17 cellular contexts compared by ENCODE assay signal in the genomic region with DNA sequence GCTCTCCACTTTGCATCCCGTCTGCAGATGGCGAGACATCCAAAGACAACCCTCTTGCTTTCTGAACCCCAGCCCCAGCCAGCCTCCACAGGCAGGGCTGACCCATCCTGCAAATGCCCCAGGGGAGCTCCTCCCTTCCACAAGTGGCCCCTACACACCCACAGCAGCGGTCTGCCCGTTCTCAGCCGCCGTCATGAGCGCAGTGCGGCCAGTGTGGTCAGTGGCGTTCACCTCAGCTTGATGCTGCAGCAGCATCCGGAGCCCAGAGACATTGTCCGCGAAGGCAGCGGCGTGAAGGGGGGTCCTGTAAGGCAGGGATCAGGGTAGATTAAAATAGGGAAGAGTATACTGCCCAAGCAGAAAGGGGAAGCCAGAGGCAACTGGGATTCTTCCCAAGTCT. TPM values are rescaled to one million over a fixed set of nuclear protein-coding genes. Genes with fewer than 3 reads are reported as not detected.
DNase-seq lines count a peak whose midpoint lies in the region; ATAC-seq and TF ChIP-seq lines count a peak whose summit lies in the region.
"Had no signal": no experiment of that assay in that cellular context is flagged by ENCODE, and none has a peak within 500 bp of the region (broad histone marks: within the 10 kb centered on the region; RNA-seq: fewer than 3 reads in every experiment).

No MANE protein-coding gene starts in this region.

- H3K9me1 ChIP-seq in IMR-90 (ENCODE audit: insufficient read depth, low read length), result peaks cover 9% of the 10 kb centered on the region; the same call in 1 of the 2 replicates

- dilution Hi-C loops in IMR-90 (cut with HindIII; ENCODE audit: low sequenced_read_pairs, unreplicated experiment), result no loop called here

- no peak overlapping the region for H3K18ac ChIP-seq in IMR-90 (ENCODE audit: low read depth, low read length)

- H2AK5ac ChIP-seq in IMR-90 (ENCODE audit: low read depth, low read length), result no peak overlapping the region

- peaks cover 7% of the 10 kb centered on the region for H3K27me3 Mint-ChIP-seq in endothelial cell (ENCODE audit: unreplicated experiment)
- H3K27me3 Mint-ChIP-seq: CD4-positive, alpha-beta memory T cell had no signal

- H4K8ac ChIP-seq in IMR-90 (ENCODE audit: low read depth in 2 of 2, low read length in 2 of 2), result no peak overlapping the region

- no peak overlapping the region for H2BK15ac ChIP-seq in IMR-90 (ENCODE audit: low read depth, low read length)

- ATAC-seq in IMR-90 (ENCODE audit: low read depth), result no peak

- BruUV-seq in IMR-90 (replicated peaks; lab: Mats Ljungman, UMichigan), result no TSS peak

- H3K36me3 Mint-ChIP-seq in endothelial cell (ENCODE audit: low read depth, unreplicated experiment), result peaks cover 46% of the 10 kb centered on the region

- H3K4me1 Mint-ChIP-seq in endothelial cell (ENCODE audit: unreplicated experiment), result no peaks in the 10 kb centered on the region
- H3K4me1 Mint-ChIP-seq: CD4-positive, alpha-beta memory T cell; GM23338 had no signal

- no peak overlapping the region for H2BK5ac ChIP-seq in IMR-90 (ENCODE audit: low read depth, low read length, poor library complexity, severe bottlenecking)

- H3K36me3 ChIP-seq in IMR-90 (ENCODE audit: control insufficient read depth, insufficient read depth, low read length), result peaks cover 87% of the 10 kb centered on the region
- peaks cover 91% of the 10 kb centered on the region for H3K36me3 ChIP-seq in adipocyte (ENCODE audit: control insufficient read depth, insufficient read depth, low read length, severe bottlenecking)
- peaks cover 91% of the 10 kb centered on the region for H3K36me3 ChIP-seq in osteoblast (ENCODE audit: insufficient read depth, low read length)
- H3K36me3 ChIP-seq in smooth muscle cell (ENCODE audit: low read depth), result peaks cover 6% of the 10 kb centered on the region
- peaks cover 98% of the 10 kb centered on the region for H3K36me3 ChIP-seq in suprapubic skin

- CTCF ChIA-PET in IMR-90 (lab: Yijun Ruan, JAX), result no interaction called here

- no peak overlapping the region for H3K14ac ChIP-seq in IMR-90 (replicated peaks; ENCODE audit: low read depth, low read length)

- H3K4ac ChIP-seq in IMR-90 (ENCODE audit: low read depth, low read length), result no peak overlapping the region

- POLR2A ChIA-PET in IMR-90 (lab: Charles Lee; ENCODE audit: unreplicated experiment), result no interaction called here

- H3K27ac Mint-ChIP-seq in endothelial cell (ENCODE audit: unreplicated experiment), result no peak overlapping the region
- H3K27ac Mint-ChIP-seq: GM23338 had no signal

- intact Hi-C loops in IMR-90 (cut with micrococcal nuclease), result no loop called here

- no CpG with 5 or more reads among the region's 14 CpGs for WGBS in IMR-90 (ENCODE audit: extremely low coverage in 2 of 2, insufficient read length in 1 of 2), 2 experiments
- 96% methylated on average over 14 of the region's 14 CpGs for WGBS in smooth muscle cell (ENCODE audit: low lambda C conversion rate)
- 93% methylated on average over 14 of the region's 14 CpGs for WGBS in suprapubic skin

- no peak overlapping the region for H4K5ac ChIP-seq in IMR-90 (ENCODE audit: low read depth, low read length)

- DNase-seq in IMR-90 (no peak), adipocyte (ENCODE audit: low read depth) (no peak), endothelial cell (ENCODE audit: low spot score) (no peak), osteoblast (ENCODE audit: insufficient read length, low spot score, missing footprints) (peak; percentile 52), smooth muscle cell (lab: John Stamatoyannopoulos, UW; ENCODE audit: unreplicated experiment) (no peak), AML-193 (lab: John Stamatoyannopoulos, UW) (no peak), suprapubic skin (ENCODE audit: low spot score in 2 of 2) (no peak)
- DNase-seq: ACHN; CD4-positive, alpha-beta memory T cell; DMS79 treated with DMSO at 0.1 percent for 48 hours; GF-D8; HCEC 1CT; HFFc6 had no signal

- H3K9me3 Mint-ChIP-seq in endothelial cell (ENCODE audit: unreplicated experiment), result no peaks in the 10 kb centered on the region
- H3K9me3 Mint-ChIP-seq: GM23338, HFFc6 had no signal

- H3K4me2 ChIP-seq in IMR-90 (ENCODE audit: low read depth, low read length), result no peak overlapping the region
- H3K4me2 ChIP-seq in osteoblast (ENCODE audit: insufficient read depth, low read length), result no peak overlapping the region
- H3K4me2 ChIP-seq in smooth muscle cell, result no peak overlapping the region
- H3K4me2 ChIP-seq: GM23338 had no signal

- no peak overlapping the region for H3K9ac ChIP-seq in IMR-90 (ENCODE audit: low read depth, low read length)
- H3K9ac ChIP-seq in adipocyte (ENCODE audit: low read length), result peak overlapping the region; percentile 56
- no peak overlapping the region for H3K9ac ChIP-seq in smooth muscle cell (ENCODE audit: low read depth)

- no peaks in the 10 kb centered on the region for H3K27me3 ChIP-seq in IMR-90 (ENCODE audit: control insufficient read depth, insufficient read depth, low read length)
- H3K27me3 ChIP-seq in adipocyte (replicated peaks; ENCODE audit: control insufficient read depth, insufficient read depth, low read length), result no peaks in the 10 kb centered on the region
- H3K27me3 ChIP-seq in osteoblast (ENCODE audit: insufficient read depth, low read length), result no peaks in the 10 kb centered on the region
- H3K27me3 ChIP-seq in smooth muscle cell (ENCODE audit: low read depth), result no peaks in the 10 kb centered on the region
- no peaks in the 10 kb centered on the region for H3K27me3 ChIP-seq in suprapubic skin

- H2BK120ac ChIP-seq in IMR-90 (ENCODE audit: low read depth, low read length), result no peak overlapping the region

- TF ChIP-seq EP300 in suprapubic skin (IDR thresholded peaks at IDR 0.05), result no peak

- H3K4me1 ChIP-seq in IMR-90 (ENCODE audit: control insufficient read depth, insufficient read depth, low read length) (peaks cover 7% of the 10 kb centered on the region), adipocyte (ENCODE audit: control insufficient read depth, insufficient read depth, low read length) (peaks cover 12% of the 10 kb centered on the region), osteoblast (ENCODE audit: insufficient read depth, low read length) (peaks cover 7% of the 10 kb centered on the region), smooth muscle cell (ENCODE audit: low read depth) (no peaks in the 10 kb centered on the region), suprapubic skin (no peaks in the 10 kb centered on the region)

- H3F3A ChIP-seq in smooth muscle cell (ENCODE audit: low read depth), result no peaks in the 10 kb centered on the region

- TF ChIP-seq POLR2A in IMR-90 (IDR thresholded peaks at IDR 0.05; ENCODE audit: low read depth, low read length) (no peak), suprapubic skin (IDR thresholded peaks at IDR 0.05) (no peak)

- peaks cover 17 to 64% of the 10 kb centered on the region in 2 experiments for H3K79me1 ChIP-seq in IMR-90 (ENCODE audit: low read depth in 1 of 2, low read length in 2 of 2)

- TF ChIP-seq RAD21 in IMR-90 (IDR thresholded peaks at IDR 0.05; ENCODE audit: low read length), result no peak

- H2BK20ac ChIP-seq in IMR-90 (ENCODE audit: low read depth, low read length), result no peak overlapping the region

- no peak overlapping the region for H3K56ac ChIP-seq in IMR-90 (ENCODE audit: extremely low read depth, insufficient read depth, low read length)

- H2AFZ ChIP-seq in IMR-90 (replicated peaks; ENCODE audit: low read length, poor library complexity) (peak overlapping the region; percentile 11), osteoblast (ENCODE audit: low read length) (no peak overlapping the region), smooth muscle cell (ENCODE audit: low read depth) (no peak overlapping the region)
- H2AFZ ChIP-seq: GM23338 had no signal

- H3K27ac ChIP-seq in IMR-90 (ENCODE audit: insufficient read depth, low read length) (no peak overlapping the region), osteoblast (ENCODE audit: low read depth, low read length) (no peak overlapping the region), smooth muscle cell (ENCODE audit: low read depth) (no peak overlapping the region), suprapubic skin (no peak overlapping the region)
- H3K27ac ChIP-seq: C4-2B, HL-60 had no signal

- no peak overlapping the region for H4K91ac ChIP-seq in IMR-90 (ENCODE audit: insufficient read depth, low read depth, low read length)

- no peak overlapping the region for H2AK9ac ChIP-seq in IMR-90 (replicated peaks; ENCODE audit: low read depth, low read length, poor library complexity)

- TF ChIP-seq CTCF in IMR-90 (conservative IDR thresholded peaks at IDR 0.05; ENCODE audit: low read depth, low read length) (no peak), endothelial cell (IDR thresholded peaks at IDR 0.05; ENCODE audit: unreplicated experiment) (no peak), osteoblast (IDR thresholded peaks at IDR 0.05; ENCODE audit: extremely low read depth, low read depth, low read length) (no peak), smooth muscle cell (IDR thresholded peaks at IDR 0.05; ENCODE audit: borderline replicate concordance, insufficient read depth, poor library complexity, severe bottlenecking) (no peak), suprapubic skin (IDR thresholded peaks at IDR 0.05) (no peak)

- H4K20me1 ChIP-seq in IMR-90 (ENCODE audit: insufficient read depth, low read length), result peaks cover 26% of the 10 kb centered on the region
- peaks cover 55% of the 10 kb centered on the region for H4K20me1 ChIP-seq in osteoblast (ENCODE audit: insufficient read depth, low read length)
- peaks cover 64% of the 10 kb centered on the region for H4K20me1 ChIP-seq in smooth muscle cell (ENCODE audit: low read depth)

- peak overlapping the region; percentile 65 for H3K4me3 Mint-ChIP-seq in endothelial cell (ENCODE audit: unreplicated experiment)
- H3K4me3 Mint-ChIP-seq: GM23338, HFFc6 had no signal

- no peaks in the 10 kb centered on the region for H3K9me3 ChIP-seq in IMR-90 (ENCODE audit: control insufficient read depth, insufficient read depth, low read length)
- no peaks in the 10 kb centered on the region for H3K9me3 ChIP-seq in adipocyte (ENCODE audit: control insufficient read depth, low read length)
- no peaks in the 10 kb centered on the region for H3K9me3 ChIP-seq in osteoblast (ENCODE audit: low read depth, low read length)
- H3K9me3 ChIP-seq in smooth muscle cell (replicated peaks; ENCODE audit: low read depth), result no peaks in the 10 kb centered on the region
- H3K9me3 ChIP-seq in suprapubic skin, result no peaks in the 10 kb centered on the region

- in situ Hi-C loops in IMR-90 (cut with MboI; ENCODE audit: low sequenced_read_pairs), result no loop called here

- H3K4me3 ChIP-seq in IMR-90 (ENCODE audit: insufficient read depth, low read depth, low read length) (no peak overlapping the region), adipocyte (ENCODE audit: low read length) (no peak overlapping the region), osteoblast (ENCODE audit: insufficient read depth, low read length) (no peak overlapping the region), smooth muscle cell (no peak overlapping the region), suprapubic skin (no peak overlapping the region)
- H3K4me3 ChIP-seq: GM23338 had no signal

- no peak overlapping the region for H3K23ac ChIP-seq in IMR-90 (ENCODE audit: low read depth, low read length)

- peaks cover 13% of the 10 kb centered on the region for H3K79me2 ChIP-seq in osteoblast (ENCODE audit: insufficient read depth, low read length)
- no peaks in the 10 kb centered on the region for H3K79me2 ChIP-seq in smooth muscle cell (ENCODE audit: low read depth)

RNA-seq across cellular contexts. Expression of gene ANKRD52, which starts 13.7 kb away (rescaled TPM):
- total RNA-seq in IMR-90 (2012; rRNA removed), result 15.4 and 16.1 TPM in 2 replicates
- polyA plus RNA-seq in IMR-90 (2012; rRNA removed), result 35.9 and 36.2 TPM in 2 replicates
- polyA plus RNA-seq in IMR-90 (2012; cell fraction: cytosol; rRNA removed), result 21.3 and 23.2 TPM in 2 replicates
- polyA plus RNA-seq in IMR-90 (2012; cell fraction: nucleus; rRNA removed; ENCODE audit: low replicate concordance), result 93.6 and 111 TPM in 2 replicates
- total RNA-seq in endothelial cell (ENCODE audit: unreplicated experiment), result 48.5 TPM
- total RNA-seq in osteoblast, result 17.7 and 18.8 TPM in 2 replicates
- 31.4 and 32.5 TPM in 2 replicates for total RNA-seq in smooth muscle cell
- 49.9 and 54.0 TPM in 2 replicates for polyA plus RNA-seq in smooth muscle cell
- 10 to 100 TPM; 20.3 to 33.6 (median 24.6) TPM for total RNA-seq in suprapubic skin

RNA-seq across cellular contexts. Expression of gene SLC39A5, which starts 14.6 kb away (rescaled TPM):
- not detected in 2 replicates for total RNA-seq in IMR-90 (2012; rRNA removed)
- polyA plus RNA-seq in IMR-90 (2012; rRNA removed), result not detected in 2 replicates
- polyA plus RNA-seq in IMR-90 (2012; cell fraction: cytosol; rRNA removed), result 0.02 TPM in 1 of 2 replicates, not detected in the other
- 0.77 and 0.96 TPM in 2 replicates for polyA plus RNA-seq in IMR-90 (2012; cell fraction: nucleus; rRNA removed; ENCODE audit: low replicate concordance)
- total RNA-seq in endothelial cell (ENCODE audit: unreplicated experiment), result not detected
- total RNA-seq in osteoblast, result not detected in 2 replicates
- 0.36 and 0.99 TPM in 2 replicates for total RNA-seq in smooth muscle cell
- not detected in 2 replicates for polyA plus RNA-seq in smooth muscle cell
- 1 to 10 TPM in 2 of 4 donors, not detected in 2; 1.3 to 2.4 TPM for total RNA-seq in suprapubic skin
- polyA plus RNA-seq: BJ; CD4-positive, alpha-beta memory T cell had no signal

RNA-seq across cellular contexts. Expression of gene NABP2, which starts 20.4 kb away (rescaled TPM):
- total RNA-seq in IMR-90 (2012; rRNA removed) (29.2 and 31.4 TPM in 2 replicates), endothelial cell (ENCODE audit: unreplicated experiment) (19.8 TPM), osteoblast (26.8 and 27.4 TPM in 2 replicates), smooth muscle cell (20.9 and 33.8 TPM in 2 replicates), suprapubic skin (10 to 100 TPM; 13.3 to 23.7 (median 20.1) TPM)
- polyA plus RNA-seq in IMR-90 (2012; rRNA removed) (37.4 and 42.5 TPM in 2 replicates), smooth muscle cell (14.2 and 16.4 TPM in 2 replicates)
- polyA plus RNA-seq in IMR-90 (2012; cell fraction: cytosol; rRNA removed), result 32.7 and 41.6 TPM in 2 replicates
- 6.7 and 10.2 TPM in 2 replicates for polyA plus RNA-seq in IMR-90 (2012; cell fraction: nucleus; rRNA removed; ENCODE audit: low replicate concordance)

RNA-seq across cellular contexts. Expression of gene COQ10A, which starts 22.2 kb away (rescaled TPM):
- total RNA-seq in IMR-90 (2012; rRNA removed) (4.7 TPM in 2 replicates), endothelial cell (ENCODE audit: unreplicated experiment) (20.3 TPM), osteoblast (10.1 and 14.4 TPM in 2 replicates), smooth muscle cell (8.7 and 11.0 TPM in 2 replicates), suprapubic skin (10 to 100 TPM in 1 of 4 donors, 1 to 10 TPM in 3; 3.4 to 17.0 (median 7.6) TPM)
- polyA plus RNA-seq in IMR-90 (2012; rRNA removed) (10.2 and 10.8 TPM in 2 replicates), smooth muscle cell (9.8 and 16.8 TPM in 2 replicates)
- 4.8 and 6.9 TPM in 2 replicates for polyA plus RNA-seq in IMR-90 (2012; cell fraction: cytosol; rRNA removed)
- 45.7 and 51.7 TPM in 2 replicates for polyA plus RNA-seq in IMR-90 (2012; cell fraction: nucleus; rRNA removed; ENCODE audit: low replicate concordance)

RNA-seq across cellular contexts. Expression of gene RNF41, which starts 22.8 kb away (rescaled TPM):
- total RNA-seq in IMR-90 (2012; rRNA removed) (191 and 272 TPM in 2 replicates), endothelial cell (ENCODE audit: unreplicated experiment) (55.5 TPM), osteoblast (155 and 159 TPM in 2 replicates), smooth muscle cell (46.1 and 65.2 TPM in 2 replicates), suprapubic skin (10 to 100 TPM; 28.4 to 60.6 (median 35.8) TPM)
- polyA plus RNA-seq in IMR-90 (2012; rRNA removed) (112 and 125 TPM in 2 replicates), smooth muscle cell (19.4 and 22.2 TPM in 2 replicates)
- 83.1 and 122 TPM in 2 replicates for polyA plus RNA-seq in IMR-90 (2012; cell fraction: cytosol; rRNA removed)
- polyA plus RNA-seq in IMR-90 (2012; cell fraction: nucleus; rRNA removed; ENCODE audit: low replicate concordance), result 45.0 and 90.2 TPM in 2 replicates
